ENCODE assay signal across 10 cellular contexts in genomic region chr10:80163741-80164341, GRCh38. TPM values are rescaled to one million over a fixed set of nuclear protein-coding genes. Genes with fewer than 3 reads are reported as not detected.
DNase-seq lines count a peak whose midpoint lies in the region; ATAC-seq and TF ChIP-seq lines count a peak whose summit lies in the region.
"Had no signal": no experiment of that assay in that cellular context is flagged by ENCODE, and none has a peak within 500 bp of the region (broad histone marks: within the 10 kb centered on the region; RNA-seq: fewer than 3 reads in every experiment).

No MANE protein-coding gene starts in this region.

- peak overlapping the region in 5 of 9 donors; percentile 39 to 82 (median 49) for H3K27ac Mint-ChIP-seq in naive thymus-derived CD4-positive, alpha-beta T cell

- H3K27ac ChIP-seq in ACC112 (ENCODE audit: low read depth, low read length) = peak overlapping the region; percentile 35; the same call in 1 of the 2 replicates
- H3K27ac ChIP-seq in coronary artery = peak overlapping the region; percentile 43 to 79
- no peak overlapping the region for H3K27ac ChIP-seq in naive thymus-derived CD4-positive, alpha-beta T cell (ENCODE audit: low read depth, low read length)
- H3K27ac ChIP-seq in adrenal gland = peak overlapping the region in 1 of 5 donors; percentile 42

- H3K9me3 ChIP-seq in naive thymus-derived CD4-positive, alpha-beta T cell (ENCODE audit: control insufficient read depth in 2 of 3, low read length in 3 of 3) = no peaks in the 10 kb centered on the region
- no peaks in the 10 kb centered on the region for H3K9me3 ChIP-seq in adrenal gland (replicated peaks in 1 of 3)

- no peak for TF ChIP-seq POLR2A in adrenal gland (IDR thresholded peaks at IDR 0.05)

- peaks cover 6% of the 10 kb centered on the region for H3K79me2 ChIP-seq in ACC112 (ENCODE audit: control insufficient read depth, insufficient read depth, low read length, unreplicated experiment)

- no peak for ATAC-seq in naive thymus-derived CD4-positive, alpha-beta T cell

- peaks cover 24% of the 10 kb centered on the region for H3K36me3 ChIP-seq in ACC112 (ENCODE audit: insufficient read depth, low read length)
- peaks cover 15 to 100% (median 44%) of the 10 kb centered on the region in 3 experiments for H3K36me3 ChIP-seq in naive thymus-derived CD4-positive, alpha-beta T cell (ENCODE audit: control insufficient read depth in 2 of 3, insufficient read depth in 3 of 3, low read length in 3 of 3)
- H3K36me3 ChIP-seq in adrenal gland (replicated peaks in 1 of 2) = peaks cover 0 to 18% of the 10 kb centered on the region in 2 donors

- H3K4me3 Mint-ChIP-seq in naive thymus-derived CD4-positive, alpha-beta T cell = no peak overlapping the region

- H3K4me1 ChIP-seq in ACC112 (ENCODE audit: control insufficient read depth, insufficient read depth, low read length, unreplicated experiment) (peaks cover 51% of the 10 kb centered on the region), adrenal gland (replicated peaks in 1 of 2) (peaks cover 3 to 7% of the 10 kb centered on the region in 2 donors)
- no peaks in the 10 kb centered on the region for H3K4me1 ChIP-seq in naive thymus-derived CD4-positive, alpha-beta T cell (ENCODE audit: control insufficient read depth in 2 of 2, insufficient read depth in 2 of 2, low read length in 2 of 2)

- no peak overlapping the region for H2AFZ ChIP-seq in ACC112 (ENCODE audit: low read length, unreplicated experiment)

- WGBS in adrenal gland, 4 donors = 76 to 88% (median 79%) methylated on average over 4 to 8 of the region's 8 CpGs

- H3K4me3 ChIP-seq in ACC112 (ENCODE audit: low read depth, low read length) (no peak overlapping the region), coronary artery (no peak overlapping the region), adrenal gland (no peak overlapping the region)
- no peak overlapping the region for H3K4me3 ChIP-seq in naive thymus-derived CD4-positive, alpha-beta T cell (ENCODE audit: low read length)

- H3K9me3 Mint-ChIP-seq in naive thymus-derived CD4-positive, alpha-beta T cell = peaks cover 0 to 2% (median 0%) of the 10 kb centered on the region in 11 donors

- DNase-seq in HT1080 (ENCODE audit: low read depth) (peak; percentile 73), coronary artery (ENCODE audit: low spot score) (peak; percentile 87), dedifferentiated amniotic fluid mesenchymal stem cell (ENCODE audit: extremely low spot score) (no peak), adrenal gland (no peak), KG1 (lab: John Stamatoyannopoulos, UW) (no peak), NCI-H1694 (lab: John Stamatoyannopoulos, UW) (no peak)
- DNase-seq in naive thymus-derived CD4-positive, alpha-beta T cell = no peak
- DNase-seq: amniotic stem cell; stimulated activated naive CD4-positive, alpha-beta T cell treated with Interleukin-2 at 50 U/mL for 16 hours had no signal

- intact Hi-C loops in naive thymus-derived CD4-positive, alpha-beta T cell (cut with micrococcal nuclease) = no loop called here
- intact Hi-C loops in adrenal gland (cut with DNase I) = no loop called here

- H3K27me3 ChIP-seq in ACC112 (ENCODE audit: insufficient read depth, low read length) = no peaks in the 10 kb centered on the region
- no peaks in the 10 kb centered on the region for H3K27me3 ChIP-seq in naive thymus-derived CD4-positive, alpha-beta T cell (ENCODE audit: control insufficient read depth in 2 of 2, insufficient read depth in 2 of 2, low read length in 2 of 2)
- no peaks in the 10 kb centered on the region for H3K27me3 ChIP-seq in adrenal gland

- TF ChIP-seq CTCF in coronary artery (IDR thresholded peaks at IDR 0.05) = no peak
- TF ChIP-seq CTCF in adrenal gland (IDR thresholded peaks at IDR 0.05) = no peak

- no peaks in the 10 kb centered on the region for H3K27me3 Mint-ChIP-seq in naive thymus-derived CD4-positive, alpha-beta T cell

- H3K36me3 Mint-ChIP-seq in naive thymus-derived CD4-positive, alpha-beta T cell = peaks cover 24 to 48% (median 29%) of the 10 kb centered on the region in 5 donors

- peaks cover 0 to 28% (median 5%) of the 10 kb centered on the region in 7 donors for H3K4me1 Mint-ChIP-seq in naive thymus-derived CD4-positive, alpha-beta T cell

- CTCF ChIA-PET in naive thymus-derived CD4-positive, alpha-beta T cell (lab: Charles Lee) = no interaction called here

- POLR2A ChIA-PET in naive thymus-derived CD4-positive, alpha-beta T cell (lab: Charles Lee) = no interaction called here

RNA-seq across cellular contexts. Expression of gene PLAC9, which starts 31.3 kb away (rescaled TPM):
- 0.13 TPM in 1 of 2 replicates, not detected in the other for total RNA-seq in HT1080 (2014; rRNA removed; shearing (Covaris generic))
- polyA plus RNA-seq in HT1080 (2015; cell fraction: cytosol; rRNA removed) = 0.24 and 0.62 TPM in 2 replicates
- polyA plus RNA-seq in HT1080 (2015; cell fraction: nucleus; rRNA removed) = not detected in 2 replicates
- total RNA-seq in naive thymus-derived CD4-positive, alpha-beta T cell = not detected
- not detected for polyA plus RNA-seq in naive thymus-derived CD4-positive, alpha-beta T cell
- 10 to 100 TPM; 11.7 to 26.9 (median 24.0) TPM for total RNA-seq in adrenal gland
- 10 to 100 TPM in 2 of 3 donors, 1 to 10 TPM in 1; 1.8 to 67.6 (median 61.4) TPM for polyA plus RNA-seq in adrenal gland

RNA-seq across cellular contexts. Expression of gene ANXA11, which starts 41.5 kb away (rescaled TPM):
- 88.3 and 114 TPM in 2 replicates for total RNA-seq in HT1080 (2014; rRNA removed; shearing (Covaris generic))
- polyA plus RNA-seq in HT1080 (2015; cell fraction: cytosol; rRNA removed) = 138 and 159 TPM in 2 replicates
- polyA plus RNA-seq in HT1080 (2015; cell fraction: nucleus; rRNA removed) = 108 and 132 TPM in 2 replicates
- total RNA-seq in naive thymus-derived CD4-positive, alpha-beta T cell = 100 to 1,000 TPM; 189 to 247 (median 231) TPM
- 100 to 1,000 TPM; 212 to 278 TPM for polyA plus RNA-seq in naive thymus-derived CD4-positive, alpha-beta T cell
- 10 to 100 TPM; 39.0 to 99.5 (median 67.7) TPM for total RNA-seq in adrenal gland
- 100 to 1,000 TPM in 2 of 3 donors, 10 to 100 TPM in 1; 83.3 to 249 (median 239) TPM for polyA plus RNA-seq in adrenal gland

Comparison
In these comparisons a context has a peak if more than half of its experiments do, and no peak if none do; other contexts are left out.
1. DNase-seq: peak in HT1080 (single experiment) and coronary artery (single experiment); none in naive thymus-derived CD4-positive, alpha-beta T cell (0 of 9), dedifferentiated amniotic fluid mesenchymal stem cell (single experiment), adrenal gland (0 of 7), KG1 (single experiment) and NCI-H1694 (single experiment).
2. RNA of gene PLAC9, which starts 31.3 kb away (total RNA-seq): 11.7 to 26.9 TPM in adrenal gland; 0.13 TPM in HT1080 and not detected in naive thymus-derived CD4-positive, alpha-beta T cell; every median in the first group is over 10 times any median in the second.